ENCODE assay signal across 8 cellular contexts in genomic region chr12:104381721-104382480, GRCh38.
A peak's percentile ranks its signal among the peaks of the same experiment; 100 is the strongest.
DNase-seq lines count a peak whose midpoint lies in the region; ATAC-seq and TF ChIP-seq lines count a peak whose summit lies in the region.

No MANE protein-coding gene starts in this region.

- peaks cover 0 to 2% of the 10 kb centered on the region in 2 donors for H3K9me3 Mint-ChIP-seq in activated T-cell treated with anti-CD3 and anti-CD28 coated beads, Interleukin-2, amount 50 U/mL, for 72 hours
- H3K9me3 Mint-ChIP-seq in neural crest cell, result peaks cover 3% of the 10 kb centered on the region
- H3K9me3 Mint-ChIP-seq in stimulated activated naive CD8-positive, alpha-beta T cell treated with anti-CD3 and anti-CD28 coated beads, Interleukin-15, Interleukin-2, amounts not matched to agents 100 ng/mL and 50 ng/mL, for 24 hours, result no peaks in the 10 kb centered on the region

- H3K4me1 ChIP-seq in Karpas-422 (ENCODE audit: low read length) (no peaks in the 10 kb centered on the region), Peyer's patch (peaks cover 0 to 7% (median 0%) of the 10 kb centered on the region in 4 donors)

- H3K9ac ChIP-seq in Karpas-422 (ENCODE audit: low read length), result no peak overlapping the region

- peak overlapping the region in 1 of 2 donors; percentile 25 for H3K4me3 Mint-ChIP-seq in activated T-cell treated with anti-CD3 and anti-CD28 coated beads, Interleukin-2, amount 50 U/mL, for 72 hours
- no peak overlapping the region for H3K4me3 Mint-ChIP-seq in neural crest cell
- no peak overlapping the region for H3K4me3 Mint-ChIP-seq in stimulated activated naive CD8-positive, alpha-beta T cell treated with anti-CD3 and anti-CD28 coated beads, Interleukin-15, Interleukin-2, amounts not matched to agents 100 ng/mL and 50 ng/mL, for 24 hours

- peak; percentile 86 to 87 for ATAC-seq in activated T-cell treated with anti-CD3 and anti-CD28 coated beads, Interleukin-2, amount 50 U/mL, for 72 hours (replicated peaks in 1 of 2)

- DNase-seq in SKM-1 treated with dmso at 0.1 percent for 144 hours (lab: John Stamatoyannopoulos, UW; ENCODE audit: unreplicated experiment) (peak; percentile 19), SKM-1 (lab: John Stamatoyannopoulos, UW; ENCODE audit: unreplicated experiment) (no peak), Karpas-422 (peak; percentile 91), Peyer's patch (peak; percentile 74 to 93 (median 76)), fibroblast of pulmonary artery (ENCODE audit: low read depth) (peak; percentile 87), neural crest cell (ENCODE audit: low read depth, low spot score) (peak; percentile 81)
- peak; percentile 81 to 90 for DNase-seq in activated T-cell treated with anti-CD3 and anti-CD28 coated beads, Interleukin-2, amount 50 U/mL, for 72 hours

- TF ChIP-seq POLR2A in Peyer's patch (IDR thresholded peaks at IDR 0.05), result no peak

- H3K36me3 Mint-ChIP-seq in activated T-cell treated with anti-CD3 and anti-CD28 coated beads, Interleukin-2, amount 50 U/mL, for 72 hours (ENCODE audit: insufficient read depth in 2 of 2), result no peaks in the 10 kb centered on the region
- peaks cover 2% of the 10 kb centered on the region for H3K36me3 Mint-ChIP-seq in neural crest cell (ENCODE audit: low read depth)
- no peaks in the 10 kb centered on the region for H3K36me3 Mint-ChIP-seq in stimulated activated naive CD8-positive, alpha-beta T cell treated with anti-CD3 and anti-CD28 coated beads, Interleukin-15, Interleukin-2, amounts not matched to agents 100 ng/mL and 50 ng/mL, for 24 hours (ENCODE audit: low read depth)

- no peaks in the 10 kb centered on the region for H3K9me3 ChIP-seq in Karpas-422 (ENCODE audit: low read length)
- H3K9me3 ChIP-seq in Peyer's patch, result no peaks in the 10 kb centered on the region

- no peak overlapping the region for H3K4me3 ChIP-seq in Karpas-422 (ENCODE audit: low read length)
- no peak overlapping the region for H3K4me3 ChIP-seq in Peyer's patch
- H3K4me3 ChIP-seq in fibroblast of pulmonary artery (replicated peaks; ENCODE audit: low read depth, low read length), result no peak overlapping the region

- no peaks in the 10 kb centered on the region for H3K79me2 ChIP-seq in Karpas-422 (ENCODE audit: low read length)

- H3K27me3 Mint-ChIP-seq in activated T-cell treated with anti-CD3 and anti-CD28 coated beads, Interleukin-2, amount 50 U/mL, for 72 hours (ENCODE audit: low read depth), result peaks cover 13% of the 10 kb centered on the region
- H3K27me3 Mint-ChIP-seq in neural crest cell (ENCODE audit: low read depth), result peaks cover 6% of the 10 kb centered on the region
- peaks cover 10% of the 10 kb centered on the region for H3K27me3 Mint-ChIP-seq in stimulated activated naive CD8-positive, alpha-beta T cell treated with anti-CD3 and anti-CD28 coated beads, Interleukin-15, Interleukin-2, amounts not matched to agents 100 ng/mL and 50 ng/mL, for 24 hours

- peak; percentile 82 to 98 (median 92) for TF ChIP-seq CTCF in Peyer's patch (IDR thresholded peaks at IDR 0.05)
- TF ChIP-seq CTCF in fibroblast of pulmonary artery (IDR thresholded peaks at IDR 0.05; ENCODE audit: low read length, missing control alignments), result peak; percentile 96
- peak; percentile 97 for TF ChIP-seq CTCF in neural crest cell (conservative IDR thresholded peaks at IDR 0.05)

- H3K4me2 ChIP-seq in Karpas-422 (ENCODE audit: low read depth, low read length, poor library complexity, severe bottlenecking), result no peak overlapping the region

- H3K27me3 ChIP-seq in Karpas-422 (ENCODE audit: low read length), result no peaks in the 10 kb centered on the region
- H3K27me3 ChIP-seq in Peyer's patch, result no peaks in the 10 kb centered on the region

- no peak overlapping the region for H2AFZ ChIP-seq in Karpas-422 (ENCODE audit: low read length)

- H3K27ac Mint-ChIP-seq in activated T-cell treated with anti-CD3 and anti-CD28 coated beads, Interleukin-2, amount 50 U/mL, for 72 hours, result peak overlapping the region; percentile 29
- no peak overlapping the region for H3K27ac Mint-ChIP-seq in neural crest cell (ENCODE audit: unreplicated experiment)
- peak overlapping the region; percentile 3 for H3K27ac Mint-ChIP-seq in stimulated activated naive CD8-positive, alpha-beta T cell treated with anti-CD3 and anti-CD28 coated beads, Interleukin-15, Interleukin-2, amounts not matched to agents 100 ng/mL and 50 ng/mL, for 24 hours

- H3K27ac ChIP-seq in Karpas-422 (ENCODE audit: low read length) (no peak overlapping the region), Peyer's patch (no peak overlapping the region)

- peaks cover 17% of the 10 kb centered on the region for H3K4me1 Mint-ChIP-seq in activated T-cell treated with anti-CD3 and anti-CD28 coated beads, Interleukin-2, amount 50 U/mL, for 72 hours (ENCODE audit: low read depth)
- H3K4me1 Mint-ChIP-seq in neural crest cell, result peaks cover 12% of the 10 kb centered on the region
- H3K4me1 Mint-ChIP-seq in stimulated activated naive CD8-positive, alpha-beta T cell treated with anti-CD3 and anti-CD28 coated beads, Interleukin-15, Interleukin-2, amounts not matched to agents 100 ng/mL and 50 ng/mL, for 24 hours (ENCODE audit: low read depth), result peaks cover 7% of the 10 kb centered on the region

- H3K36me3 ChIP-seq in Karpas-422 (ENCODE audit: insufficient read depth, low read length) (no peaks in the 10 kb centered on the region), Peyer's patch (no peaks in the 10 kb centered on the region)

- H3K9me2 ChIP-seq in Karpas-422 (replicated peaks; ENCODE audit: insufficient read depth, low read length), result no peaks in the 10 kb centered on the region

- no peaks in the 10 kb centered on the region for H4K20me1 ChIP-seq in Karpas-422 (ENCODE audit: insufficient read depth, low read depth, low read length)
